In the genomic region with DNA sequence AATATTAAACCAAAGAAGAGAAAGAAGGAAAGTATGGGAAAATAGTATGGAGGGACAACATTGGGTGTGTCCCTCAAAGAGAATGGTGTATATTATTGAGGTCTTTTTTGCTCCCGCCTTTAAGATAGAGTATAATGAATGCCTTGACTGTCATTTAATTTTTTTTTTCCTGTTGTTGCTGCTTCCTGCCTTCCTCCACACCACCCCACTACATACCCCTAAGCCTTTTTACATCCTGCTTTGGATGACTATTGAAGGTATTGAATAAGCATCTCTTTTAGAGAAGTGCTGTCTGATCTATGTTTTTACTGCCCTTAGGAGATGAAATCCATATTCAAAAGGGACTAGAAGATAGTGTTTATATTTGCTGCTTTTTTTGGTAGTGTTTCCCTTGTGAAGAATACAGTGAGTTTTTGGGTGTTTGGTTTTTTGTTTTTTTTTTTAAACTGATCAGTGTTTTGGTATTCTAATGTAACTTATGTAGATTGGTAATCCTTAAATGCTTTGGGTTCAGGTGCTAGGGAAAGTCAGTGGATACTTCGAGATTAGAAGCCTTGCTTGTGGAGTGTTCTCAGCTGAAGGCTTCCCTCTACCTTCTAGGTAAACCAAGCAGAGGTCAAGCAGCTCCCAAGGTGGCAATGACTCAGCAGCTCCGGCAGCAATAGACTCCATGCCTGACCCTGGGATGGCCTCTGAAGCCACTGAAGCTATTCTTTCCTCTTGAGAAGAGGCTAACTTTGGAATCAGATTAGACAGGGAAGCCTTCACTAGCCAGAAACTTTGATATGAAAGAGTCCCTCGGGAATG, we compare ENCODE assay signal across 1 cellular context.
TF ChIP-seq lines count a peak whose summit lies in the region.

No MANE protein-coding gene starts in this region.

TF ChIP-seq in HCT116, 20 proteins besides CTCF, POLR2A, EP300 and RAD21:
- TF ChIP-seq EZH2phosphoT487 (IDR thresholded peaks at IDR 0.05; ENCODE audit: borderline replicate concordance) (no peak), ELF1 (IDR thresholded peaks at IDR 0.05; ENCODE audit: borderline replicate concordance, low read depth) (no peak), ZFX (IDR thresholded peaks at IDR 0.05) (no peak), TCF7L2 (IDR thresholded peaks at IDR 0.05; ENCODE audit: borderline replicate concordance, extremely low read depth, insufficient read depth, insufficient read length) (no peak), JUND (IDR thresholded peaks at IDR 0.05) (peak; percentile 57), SP1 (IDR thresholded peaks at IDR 0.05; ENCODE audit: low read depth) (peak; percentile 57), CEBPB (IDR thresholded peaks at IDR 0.05; ENCODE audit: low read depth) (no peak), FOSL1 (IDR thresholded peaks at IDR 0.05; ENCODE audit: low read depth) (peak; percentile 53; the same call in 1 of the 2 replicates), CBX3 (IDR thresholded peaks at IDR 0.05; ENCODE audit: low read depth) (0 out of 2 replicates have a peak, but pooled peaks have one; percentile 40), POLR2AphosphoS5 (IDR thresholded peaks at IDR 0.05; ENCODE audit: low read depth, low read length) (peak; percentile 40; the same call in 1 of the 2 replicates), EGR1 (IDR thresholded peaks at IDR 0.05; ENCODE audit: low read depth) (0 out of 2 replicates have a peak, but pooled peaks have one; percentile 23), EZH2 (IDR thresholded peaks at IDR 0.05) (no peak), SIN3A (IDR thresholded peaks at IDR 0.05; ENCODE audit: low read depth) (no peak), SRF (IDR thresholded peaks at IDR 0.05; ENCODE audit: low read depth) (0 out of 2 replicates have a peak, but pooled peaks have one; percentile 13)
- TF ChIP-seq, protein P1, sequence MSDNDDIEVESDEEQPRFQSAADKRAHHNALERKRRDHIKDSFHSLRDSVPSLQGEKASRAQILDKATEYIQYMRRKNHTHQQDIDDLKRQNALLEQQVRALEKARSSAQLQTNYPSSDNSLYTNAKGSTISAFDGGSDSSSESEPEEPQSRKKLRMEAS (IDR thresholded peaks at IDR 0.05) = peak; percentile 60; the same call in 1 of the 2 replicates
- TF ChIP-seq, protein P2, sequence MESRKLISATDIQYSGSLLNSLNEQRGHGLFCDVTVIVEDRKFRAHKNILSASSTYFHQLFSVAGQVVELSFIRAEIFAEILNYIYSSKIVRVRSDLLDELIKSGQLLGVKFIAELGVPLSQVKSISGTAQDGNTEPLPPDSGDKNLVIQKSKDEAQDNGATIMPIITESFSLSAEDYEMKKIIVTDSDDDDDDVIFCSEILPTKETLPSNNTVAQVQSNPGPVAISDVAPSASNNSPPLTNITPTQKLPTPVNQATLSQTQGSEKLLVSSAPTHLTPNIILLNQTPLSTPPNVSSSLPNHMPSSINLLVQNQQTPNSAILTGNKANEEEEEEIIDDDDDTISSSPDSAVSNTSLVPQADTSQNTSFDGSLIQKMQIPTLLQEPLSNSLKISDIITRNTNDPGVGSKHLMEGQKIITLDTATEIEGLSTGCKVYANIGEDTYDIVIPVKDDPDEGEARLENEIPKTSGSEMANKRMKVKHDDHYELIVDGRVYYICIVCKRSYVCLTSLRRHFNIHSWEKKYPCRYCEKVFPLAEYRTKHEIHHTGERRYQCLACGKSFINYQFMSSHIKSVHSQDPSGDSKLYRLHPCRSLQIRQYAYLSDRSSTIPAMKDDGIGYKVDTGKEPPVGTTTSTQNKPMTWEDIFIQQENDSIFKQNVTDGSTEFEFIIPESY (IDR thresholded peaks at IDR 0.05; ENCODE audit: extremely low read depth, insufficient replicate concordance, low read length) = no peak
- TF ChIP-seq, protein P3, sequence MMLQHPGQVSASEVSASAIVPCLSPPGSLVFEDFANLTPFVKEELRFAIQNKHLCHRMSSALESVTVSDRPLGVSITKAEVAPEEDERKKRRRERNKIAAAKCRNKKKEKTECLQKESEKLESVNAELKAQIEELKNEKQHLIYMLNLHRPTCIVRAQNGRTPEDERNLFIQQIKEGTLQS (IDR thresholded peaks at IDR 0.05) = no peak
